Comparison of ENCODE assay signal across 12 cellular contexts in genomic region chr11:61359541-61359940, GRCh38. TPM values are rescaled to one million over a fixed set of nuclear protein-coding genes. Genes with fewer than 3 reads are reported as not detected.
DNase-seq lines count a peak whose midpoint lies in the region; ATAC-seq and TF ChIP-seq lines count a peak whose summit lies in the region.
"Had no signal": no experiment of that assay in that cellular context is flagged by ENCODE, and none has a peak within 500 bp of the region (broad histone marks: within the 10 kb centered on the region; RNA-seq: fewer than 3 reads in every experiment).

No MANE protein-coding gene starts in this region.

- H3K27ac ChIP-seq in Peyer's patch (peak overlapping the region; percentile 60 to 94 (median 80)), right atrium auricular region (no peak overlapping the region)
- H3K27ac ChIP-seq: SJSA1 had no signal

- peak overlapping the region in 1 of 4 donors; percentile 55 for H3K4me3 ChIP-seq in Peyer's patch
- no peak overlapping the region for H3K4me3 ChIP-seq in right atrium auricular region
- H3K4me3 ChIP-seq: SJSA1 had no signal

- H3K9me3 Mint-ChIP-seq in activated T-cell treated with anti-CD3 and anti-CD28 coated beads, Interleukin-2, amount 50 U/mL, for 4 hours = no peaks in the 10 kb centered on the region
- H3K9me3 Mint-ChIP-seq in stimulated activated naive B cell treated with anti-CD40 and anti-IgM and Interleukin-4, amounts not matched to agents 10 μg/mL and 1 μg/mL and 100 μg/mL, for 72 hours = no peaks in the 10 kb centered on the region

- DNase-seq in activated T-cell treated with anti-CD3 and anti-CD28 coated beads, Interleukin-2, amount 50 U/mL, for 4 hours = no peak
- DNase-seq in activated T-cell treated with anti-CD3 and anti-CD28 coated beads, Interleukin-2, amount 50 U/mL, for 48 hours = no peak
- DNase-seq in Peyer's patch (no peak), dermis blood vessel endothelial cell (peak; percentile 35), right atrium auricular region (ENCODE audit: low spot score) (no peak), GM19240 (ENCODE audit: insufficient read length, low spot score) (no peak)
- no peak for DNase-seq in stimulated activated naive B cell treated with anti-CD40 and anti-IgM and Interleukin-4, amounts not matched to agents 10 μg/mL and 1 μg/mL and 100 μg/mL, for 72 hours
- no peak for DNase-seq in activated effector memory CD4-positive, alpha-beta T cell treated with Interleukin-2 at 50 U/mL for 16 hours
- DNase-seq: hypothalamus, NCI-H510A treated with DMSO at 0.1 percent for 48 hours had no signal

- H3K36me3 ChIP-seq in Peyer's patch = peaks cover 0 to 14% (median 0%) of the 10 kb centered on the region in 3 donors
- H3K36me3 ChIP-seq in right atrium auricular region = peaks cover 10% of the 10 kb centered on the region

- H3K9me3 ChIP-seq in Peyer's patch (no peaks in the 10 kb centered on the region), right atrium auricular region (no peaks in the 10 kb centered on the region)
- H3K9me3 ChIP-seq: SJSA1 had no signal

- TF ChIP-seq CTCF in Peyer's patch (IDR thresholded peaks at IDR 0.05) (no peak), right atrium auricular region (IDR thresholded peaks at IDR 0.05) (no peak)

- ATAC-seq in activated T-cell treated with anti-CD3 and anti-CD28 coated beads, Interleukin-2, amount 50 U/mL, for 4 hours = no peak
- ATAC-seq in stimulated activated naive B cell treated with anti-CD40 and anti-IgM and Interleukin-4, amounts not matched to agents 10 μg/mL and 1 μg/mL and 100 μg/mL, for 72 hours (replicated peaks) = no peak
- ATAC-seq: sciatic nerve had no signal

- TF ChIP-seq POLR2A in Peyer's patch (IDR thresholded peaks at IDR 0.05) = no peak

- peak overlapping the region; percentile 100 for H3K4me3 Mint-ChIP-seq in activated T-cell treated with anti-CD3 and anti-CD28 coated beads, Interleukin-2, amount 50 U/mL, for 4 hours
- H3K4me3 Mint-ChIP-seq in stimulated activated naive B cell treated with anti-CD40 and anti-IgM and Interleukin-4, amounts not matched to agents 10 μg/mL and 1 μg/mL and 100 μg/mL, for 72 hours = peak overlapping the region; percentile 92 to 99

- H3K27me3 Mint-ChIP-seq in activated T-cell treated with anti-CD3 and anti-CD28 coated beads, Interleukin-2, amount 50 U/mL, for 4 hours (ENCODE audit: low read depth) = no peaks in the 10 kb centered on the region
- H3K27me3 Mint-ChIP-seq in stimulated activated naive B cell treated with anti-CD40 and anti-IgM and Interleukin-4, amounts not matched to agents 10 μg/mL and 1 μg/mL and 100 μg/mL, for 72 hours = no peaks in the 10 kb centered on the region

- H3K27me3 ChIP-seq in Peyer's patch (no peaks in the 10 kb centered on the region), right atrium auricular region (no peaks in the 10 kb centered on the region)
- H3K27me3 ChIP-seq: SJSA1 had no signal

- H3K27ac Mint-ChIP-seq in stimulated activated naive B cell treated with anti-CD40 and anti-IgM and Interleukin-4, amounts not matched to agents 10 μg/mL and 1 μg/mL and 100 μg/mL, for 72 hours = peak overlapping the region; percentile 99

- H3K36me3 Mint-ChIP-seq in activated T-cell treated with anti-CD3 and anti-CD28 coated beads, Interleukin-2, amount 50 U/mL, for 4 hours (ENCODE audit: insufficient read depth) = peaks cover 8% of the 10 kb centered on the region
- H3K36me3 Mint-ChIP-seq in stimulated activated naive B cell treated with anti-CD40 and anti-IgM and Interleukin-4, amounts not matched to agents 10 μg/mL and 1 μg/mL and 100 μg/mL, for 72 hours = peaks cover 21 to 39% of the 10 kb centered on the region in 2 donors

- peaks cover 4 to 26% (median 15%) of the 10 kb centered on the region in 4 donors for H3K4me1 ChIP-seq in Peyer's patch
- H3K4me1 ChIP-seq in right atrium auricular region = peaks cover 0 to 32% of the 10 kb centered on the region in 2 donors

- peaks cover 42% of the 10 kb centered on the region for H3K4me1 Mint-ChIP-seq in activated T-cell treated with anti-CD3 and anti-CD28 coated beads, Interleukin-2, amount 50 U/mL, for 4 hours (ENCODE audit: low read depth)
- H3K4me1 Mint-ChIP-seq in stimulated activated naive B cell treated with anti-CD40 and anti-IgM and Interleukin-4, amounts not matched to agents 10 μg/mL and 1 μg/mL and 100 μg/mL, for 72 hours = peaks cover 42 to 77% of the 10 kb centered on the region in 2 donors

RNA-seq across cellular contexts. Expression of gene CYB561A3, which starts 2.1 kb away (rescaled TPM):
- total RNA-seq in activated T-cell treated with anti-CD3 and anti-CD28 coated beads, Interleukin-2, amount 50 U/mL, for 4 hours = 10 to 100 TPM; 28.8 to 35.2 (median 33.3) TPM
- total RNA-seq in Peyer's patch = 100 to 1,000 TPM in 1 of 4 donors, 10 to 100 TPM in 3; 75.9 to 112 (median 87.4) TPM
- total RNA-seq in dermis blood vessel endothelial cell = 58.4 and 75.4 TPM in 2 replicates
- total RNA-seq in right atrium auricular region = 10 to 100 TPM; 15.0 to 27.3 TPM

RNA-seq across cellular contexts. Expression of gene TMEM138, which starts 2.6 kb away (rescaled TPM):
- total RNA-seq in activated T-cell treated with anti-CD3 and anti-CD28 coated beads, Interleukin-2, amount 50 U/mL, for 4 hours = 10 to 100 TPM; 74.2 to 91.5 (median 81.2) TPM
- total RNA-seq in Peyer's patch (10 to 100 TPM; 44.7 to 63.5 (median 48.1) TPM), dermis blood vessel endothelial cell (12.6 and 12.8 TPM in 2 replicates), right atrium auricular region (10 to 100 TPM; 12.6 to 18.2 TPM)

RNA-seq across cellular contexts. Expression of gene TKFC, which starts 26.5 kb away (rescaled TPM):
- total RNA-seq in activated T-cell treated with anti-CD3 and anti-CD28 coated beads, Interleukin-2, amount 50 U/mL, for 4 hours = 10 to 100 TPM; 50.8 to 51.4 (median 51.1) TPM
- total RNA-seq in Peyer's patch (100 to 1,000 TPM; 172 to 755 (median 689) TPM), dermis blood vessel endothelial cell (27.2 and 33.9 TPM in 2 replicates), right atrium auricular region (10 to 100 TPM in 1 of 2 donors, 1 to 10 TPM in 1; 9.7 to 11.3 TPM)

RNA-seq across cellular contexts. Expression of gene DDB1, which starts 26.6 kb away (rescaled TPM):
- 100 to 1,000 TPM; 313 to 358 (median 327) TPM for total RNA-seq in activated T-cell treated with anti-CD3 and anti-CD28 coated beads, Interleukin-2, amount 50 U/mL, for 4 hours
- total RNA-seq in Peyer's patch (100 to 1,000 TPM in 3 of 4 donors, 10 to 100 TPM in 1; 76.7 to 168 (median 136) TPM), dermis blood vessel endothelial cell (328 and 389 TPM in 2 replicates), right atrium auricular region (100 to 1,000 TPM; 118 to 133 TPM)

RNA-seq across cellular contexts. Expression of gene TMEM216, which starts 32.8 kb away (rescaled TPM):
- total RNA-seq in activated T-cell treated with anti-CD3 and anti-CD28 coated beads, Interleukin-2, amount 50 U/mL, for 4 hours = 10 to 100 TPM; 12.0 to 15.3 (median 14.0) TPM
- 10 to 100 TPM in 2 of 4 donors, 1 to 10 TPM in 2; 4.1 to 10.5 (median 8.3) TPM for total RNA-seq in Peyer's patch
- total RNA-seq in dermis blood vessel endothelial cell = 8.8 and 14.0 TPM in 2 replicates
- 10 to 100 TPM in 1 of 2 donors, 1 to 10 TPM in 1; 9.5 to 11.7 TPM for total RNA-seq in right atrium auricular region

Comparison
In these comparisons a context has a peak if more than half of its experiments do, and no peak if none do; other contexts are left out.
1. H3K27ac ChIP-seq: peak in Peyer's patch (4 of 4); none in right atrium auricular region (0 of 2).